In the genomic region with DNA sequence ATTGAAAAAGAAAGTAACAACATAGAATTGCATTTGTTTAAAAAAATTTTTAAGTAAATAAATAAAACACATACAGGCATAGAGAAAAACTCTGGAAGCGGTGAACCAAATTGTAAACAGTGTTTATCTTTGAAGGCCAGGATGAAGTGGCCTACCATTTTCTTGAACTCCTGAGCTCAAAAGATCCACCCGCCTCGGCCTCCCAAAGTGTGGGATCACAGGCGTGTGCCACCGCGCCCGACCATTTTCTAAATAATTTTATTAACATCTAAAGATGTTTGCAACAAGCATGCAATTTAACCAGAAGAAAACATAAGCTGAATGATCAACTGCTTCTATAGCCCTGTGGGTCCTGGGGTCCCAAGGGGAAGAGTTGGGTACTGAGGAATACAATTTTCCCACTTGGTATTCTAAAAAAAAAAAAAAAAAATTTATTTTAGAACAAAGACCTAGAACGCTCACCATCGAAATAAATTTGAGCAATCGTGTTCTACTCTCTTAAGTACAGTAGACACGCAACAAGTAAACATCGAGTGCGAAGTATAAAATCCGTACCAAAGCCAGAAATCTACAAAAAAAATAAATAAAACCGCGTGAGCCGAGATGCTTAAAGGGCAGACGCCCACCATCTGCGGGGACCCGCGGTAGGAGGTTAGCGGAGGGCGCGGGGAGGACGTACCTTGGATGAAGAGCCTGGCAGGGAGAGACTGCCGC, we compare ENCODE assay signal across 1 cellular context.
TF ChIP-seq lines count a peak whose summit lies in the region.

No MANE protein-coding gene starts in this region.

TF ChIP-seq in WTC11, 78 proteins besides CTCF, POLR2A, EP300 and RAD21 (continued from another document):
- TF ChIP-seq, protein P1, sequence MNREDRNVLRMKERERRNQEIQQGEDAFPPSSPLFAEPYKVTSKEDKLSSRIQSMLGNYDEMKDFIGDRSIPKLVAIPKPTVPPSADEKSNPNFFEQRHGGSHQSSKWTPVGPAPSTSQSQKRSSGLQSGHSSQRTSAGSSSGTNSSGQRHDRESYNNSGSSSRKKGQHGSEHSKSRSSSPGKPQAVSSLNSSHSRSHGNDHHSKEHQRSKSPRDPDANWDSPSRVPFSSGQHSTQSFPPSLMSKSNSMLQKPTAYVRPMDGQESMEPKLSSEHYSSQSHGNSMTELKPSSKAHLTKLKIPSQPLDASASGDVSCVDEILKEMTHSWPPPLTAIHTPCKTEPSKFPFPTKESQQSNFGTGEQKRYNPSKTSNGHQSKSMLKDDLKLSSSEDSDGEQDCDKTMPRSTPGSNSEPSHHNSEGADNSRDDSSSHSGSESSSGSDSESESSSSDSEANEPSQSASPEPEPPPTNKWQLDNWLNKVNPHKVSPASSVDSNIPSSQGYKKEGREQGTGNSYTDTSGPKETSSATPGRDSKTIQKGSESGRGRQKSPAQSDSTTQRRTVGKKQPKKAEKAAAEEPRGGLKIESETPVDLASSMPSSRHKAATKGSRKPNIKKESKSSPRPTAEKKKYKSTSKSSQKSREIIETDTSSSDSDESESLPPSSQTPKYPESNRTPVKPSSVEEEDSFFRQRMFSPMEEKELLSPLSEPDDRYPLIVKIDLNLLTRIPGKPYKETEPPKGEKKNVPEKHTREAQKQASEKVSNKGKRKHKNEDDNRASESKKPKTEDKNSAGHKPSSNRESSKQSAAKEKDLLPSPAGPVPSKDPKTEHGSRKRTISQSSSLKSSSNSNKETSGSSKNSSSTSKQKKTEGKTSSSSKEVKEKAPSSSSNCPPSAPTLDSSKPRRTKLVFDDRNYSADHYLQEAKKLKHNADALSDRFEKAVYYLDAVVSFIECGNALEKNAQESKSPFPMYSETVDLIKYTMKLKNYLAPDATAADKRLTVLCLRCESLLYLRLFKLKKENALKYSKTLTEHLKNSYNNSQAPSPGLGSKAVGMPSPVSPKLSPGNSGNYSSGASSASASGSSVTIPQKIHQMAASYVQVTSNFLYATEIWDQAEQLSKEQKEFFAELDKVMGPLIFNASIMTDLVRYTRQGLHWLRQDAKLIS (CRISPR knock-in tag; IDR thresholded peaks at IDR 0.05; ENCODE audit: borderline replicate concordance): no peak
- TF ChIP-seq OVOL2 (CRISPR knock-in tag; IDR thresholded peaks at IDR 0.05; ENCODE audit: borderline replicate concordance): no peak
- no peak for TF ChIP-seq NR1H2 (CRISPR knock-in tag; IDR thresholded peaks at IDR 0.05)
- TF ChIP-seq, protein P2, sequence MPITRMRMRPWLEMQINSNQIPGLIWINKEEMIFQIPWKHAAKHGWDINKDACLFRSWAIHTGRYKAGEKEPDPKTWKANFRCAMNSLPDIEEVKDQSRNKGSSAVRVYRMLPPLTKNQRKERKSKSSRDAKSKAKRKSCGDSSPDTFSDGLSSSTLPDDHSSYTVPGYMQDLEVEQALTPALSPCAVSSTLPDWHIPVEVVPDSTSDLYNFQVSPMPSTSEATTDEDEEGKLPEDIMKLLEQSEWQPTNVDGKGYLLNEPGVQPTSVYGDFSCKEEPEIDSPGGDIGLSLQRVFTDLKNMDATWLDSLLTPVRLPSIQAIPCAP (CRISPR knock-in tag; IDR thresholded peaks at IDR 0.05): no peak
- TF ChIP-seq, protein P3, sequence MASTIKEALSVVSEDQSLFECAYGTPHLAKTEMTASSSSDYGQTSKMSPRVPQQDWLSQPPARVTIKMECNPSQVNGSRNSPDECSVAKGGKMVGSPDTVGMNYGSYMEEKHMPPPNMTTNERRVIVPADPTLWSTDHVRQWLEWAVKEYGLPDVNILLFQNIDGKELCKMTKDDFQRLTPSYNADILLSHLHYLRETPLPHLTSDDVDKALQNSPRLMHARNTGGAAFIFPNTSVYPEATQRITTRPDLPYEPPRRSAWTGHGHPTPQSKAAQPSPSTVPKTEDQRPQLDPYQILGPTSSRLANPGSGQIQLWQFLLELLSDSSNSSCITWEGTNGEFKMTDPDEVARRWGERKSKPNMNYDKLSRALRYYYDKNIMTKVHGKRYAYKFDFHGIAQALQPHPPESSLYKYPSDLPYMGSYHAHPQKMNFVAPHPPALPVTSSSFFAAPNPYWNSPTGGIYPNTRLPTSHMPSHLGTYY (CRISPR knock-in tag; IDR thresholded peaks at IDR 0.05): no peak
- TF ChIP-seq, protein P4, sequence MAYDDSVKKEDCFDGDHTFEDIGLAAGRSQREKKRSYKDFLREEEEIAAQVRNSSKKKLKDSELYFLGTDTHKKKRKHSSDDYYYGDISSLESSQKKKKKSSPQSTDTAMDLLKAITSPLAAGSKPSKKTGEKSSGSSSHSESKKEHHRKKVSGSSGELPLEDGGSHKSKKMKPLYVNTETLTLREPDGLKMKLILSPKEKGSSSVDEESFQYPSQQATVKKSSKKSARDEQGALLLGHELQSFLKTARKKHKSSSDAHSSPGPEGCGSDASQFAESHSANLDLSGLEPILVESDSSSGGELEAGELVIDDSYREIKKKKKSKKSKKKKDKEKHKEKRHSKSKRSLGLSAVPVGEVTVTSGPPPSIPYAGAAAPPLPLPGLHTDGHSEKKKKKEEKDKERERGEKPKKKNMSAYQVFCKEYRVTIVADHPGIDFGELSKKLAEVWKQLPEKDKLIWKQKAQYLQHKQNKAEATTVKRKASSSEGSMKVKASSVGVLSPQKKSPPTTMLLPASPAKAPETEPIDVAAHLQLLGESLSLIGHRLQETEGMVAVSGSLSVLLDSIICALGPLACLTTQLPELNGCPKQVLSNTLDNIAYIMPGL (CRISPR knock-in tag; IDR thresholded peaks at IDR 0.05): no peak
